In the genomic region with DNA sequence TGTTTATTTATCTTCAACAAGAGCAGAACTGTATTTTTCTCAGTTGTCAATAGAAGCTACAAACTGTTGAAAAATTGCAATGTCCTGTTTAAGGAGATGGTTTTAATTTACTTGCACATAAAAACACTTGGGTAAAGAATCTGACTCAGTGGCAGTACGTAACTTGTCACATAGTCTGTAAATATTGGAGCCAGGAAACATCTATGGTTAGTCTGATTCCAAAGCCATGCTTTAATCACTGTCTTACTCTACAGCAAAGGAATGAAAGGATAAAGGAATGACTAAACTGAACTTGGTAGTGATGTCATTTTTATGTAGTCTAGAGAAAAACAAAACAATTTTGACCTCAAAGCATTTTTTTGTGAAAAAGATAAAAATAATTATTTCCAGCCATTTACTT, we compare ENCODE assay signal across 25 cellular contexts.
A peak's percentile ranks its signal among the peaks of the same experiment; 100 is the strongest.
DNase-seq lines count a peak whose midpoint lies in the region; ATAC-seq and TF ChIP-seq lines count a peak whose summit lies in the region.
"Had no signal": no experiment of that assay in that cellular context is flagged by ENCODE, and none has a peak within 500 bp of the region (broad histone marks: within the 10 kb centered on the region; RNA-seq: fewer than 3 reads in every experiment).

No MANE protein-coding gene starts in this region.

- no peaks in the 10 kb centered on the region for H3K27me3 ChIP-seq in foreskin keratinocyte
- no peaks in the 10 kb centered on the region for H3K27me3 ChIP-seq in right lobe of liver
- H3K27me3 ChIP-seq: uterus had no signal

- DNase-seq in AG08395 (ENCODE audit: low spot score) = peak; percentile 47
- DNase-seq in HFFc6 = peak; percentile 69
- DNase-seq in astrocyte of the spinal cord (ENCODE audit: low read depth, low spot score) = peak; percentile 90
- DNase-seq in foreskin keratinocyte = peak; percentile 26 to 69
- DNase-seq in mesothelial cell of epicardium (ENCODE audit: low spot score in 2 of 2, unreplicated experiment in 2 of 2) = no peak
- DNase-seq in right lobe of liver = no peak
- DNase-seq in SKM-1 treated with dmso at 0.1 percent for 144 hours (lab: John Stamatoyannopoulos, UW; ENCODE audit: unreplicated experiment) = no peak
- DNase-seq: activated CD4-positive, alpha-beta T cell treated with anti-CD3 and anti-CD28 coated beads, Interleukin-2, amount 10 ng/mL, durations not matched to agents 7 days and 5 days; activated CD8-positive, alpha-beta memory T cell treated with anti-CD3 and anti-CD28 coated beads, Interleukin-2, amount 50 U/mL, for 48 hours; activated gamma-delta T cell; aorta; CD4-positive, alpha-beta memory T cell; DMS153; head of caudate nucleus; NCI-H1092; NCI-H2081 treated with DMSO at 0.1 percent for 48 hours; NCI-H510A treated with DMSO at 0.1 percent for 48 hours; Right ventricle myocardium superior; stimulated activated CD4-positive, alpha-beta T cell treated with anti-CD3 and anti-CD28 coated beads, Interleukin-12 subunit alpha, Interleukin-12 subunit beta, amount 100 ng/mL, for 4 hours; T-helper 1 cell; uterus had no signal

- 26% methylated on average over 1 of the region's 1 CpG for WGBS in right lobe of liver (ENCODE audit: insufficient coverage, low coverage, low lambda C conversion rate, missing lambda C conversion rate)

- H3K36me3 Mint-ChIP-seq in HFFc6 (ENCODE audit: low read depth) (no peaks in the 10 kb centered on the region), mesothelial cell of epicardium (no peaks in the 10 kb centered on the region)
- H3K36me3 Mint-ChIP-seq: CD4-positive, alpha-beta memory T cell had no signal

- H3K9me3 ChIP-seq in right lobe of liver = no peaks in the 10 kb centered on the region
- H3K9me3 ChIP-seq: A549, uterus had no signal

- TF ChIP-seq POLR2A in right lobe of liver (IDR thresholded peaks at IDR 0.05) = no peak

- TF ChIP-seq CTCF in HFFc6 (IDR thresholded peaks at IDR 0.05) (no peak), astrocyte of the spinal cord (IDR thresholded peaks at IDR 0.05; ENCODE audit: low read depth, low read length) (no peak), foreskin keratinocyte (conservative IDR thresholded peaks at IDR 0.05) (no peak), mesothelial cell of epicardium (IDR thresholded peaks at IDR 0.05; ENCODE audit: unreplicated experiment) (no peak), right lobe of liver (IDR thresholded peaks at IDR 0.05) (no peak)

- H3K27me3 Mint-ChIP-seq in HFFc6 (ENCODE audit: insufficient read depth) (peaks cover 1% of the 10 kb centered on the region; the same call in 1 of the 2 replicates), mesothelial cell of epicardium (ENCODE audit: low read depth) (no peaks in the 10 kb centered on the region)
- H3K27me3 Mint-ChIP-seq: activated CD4-positive, alpha-beta T cell treated with anti-CD3 and anti-CD28 coated beads, Interleukin-2, amount 10 ng/mL, durations not matched to agents 7 days and 5 days; CD4-positive, alpha-beta memory T cell had no signal

- peak; percentile 32 for ATAC-seq in foreskin keratinocyte
- no peak for ATAC-seq in GM21526 (IDR thresholded peaks at IDR 0.05; ENCODE audit: low FRiP score, unreplicated experiment)
- no peak for ATAC-seq in right lobe of liver
- ATAC-seq: A549 had no signal

- H3K27ac ChIP-seq in foreskin keratinocyte (no peak overlapping the region), right lobe of liver (no peak overlapping the region)
- H3K27ac ChIP-seq: A549, coronary artery, KMS-11, uterus had no signal

- H3K4me3 ChIP-seq in astrocyte of the spinal cord (ENCODE audit: low read depth, low read length) (no peak overlapping the region), right lobe of liver (no peak overlapping the region)
- H3K4me3 ChIP-seq: A549, coronary artery, uterus had no signal

- in situ Hi-C loops in astrocyte of the spinal cord (cut with HindIII; ENCODE audit: low sequenced_read_pairs) = no loop called here

- no peaks in the 10 kb centered on the region for H3K36me3 ChIP-seq in right lobe of liver
- H3K36me3 ChIP-seq: uterus had no signal

- H3K27ac Mint-ChIP-seq in HFFc6 (peak overlapping the region; percentile 33; the same call in 1 of the 2 replicates), mesothelial cell of epicardium (no peak overlapping the region)
- H3K27ac Mint-ChIP-seq: activated CD4-positive, alpha-beta T cell treated with anti-CD3 and anti-CD28 coated beads, Interleukin-2, amount 10 ng/mL, durations not matched to agents 7 days and 5 days; CD4-positive, alpha-beta memory T cell had no signal

- no peak overlapping the region for H3K4me3 Mint-ChIP-seq in HFFc6
- no peak overlapping the region for H3K4me3 Mint-ChIP-seq in mesothelial cell of epicardium
- H3K4me3 Mint-ChIP-seq: activated CD4-positive, alpha-beta T cell treated with anti-CD3 and anti-CD28 coated beads, Interleukin-2, amount 10 ng/mL, durations not matched to agents 7 days and 5 days; CD4-positive, alpha-beta memory T cell had no signal

- H3K9me3 Mint-ChIP-seq in HFFc6 = peaks cover 16% of the 10 kb centered on the region
- H3K9me3 Mint-ChIP-seq in mesothelial cell of epicardium = peaks cover 35% of the 10 kb centered on the region

- no peaks in the 10 kb centered on the region for H3K4me1 ChIP-seq in foreskin keratinocyte
- no peaks in the 10 kb centered on the region for H3K4me1 ChIP-seq in right lobe of liver
- H3K4me1 ChIP-seq: A549, uterus had no signal

- H3K4me1 Mint-ChIP-seq in HFFc6 (ENCODE audit: low read depth) = peaks cover 13% of the 10 kb centered on the region
- H3K4me1 Mint-ChIP-seq in mesothelial cell of epicardium = no peaks in the 10 kb centered on the region
- H3K4me1 Mint-ChIP-seq: activated CD4-positive, alpha-beta T cell treated with anti-CD3 and anti-CD28 coated beads, Interleukin-2, amount 10 ng/mL, durations not matched to agents 7 days and 5 days; CD4-positive, alpha-beta memory T cell had no signal

- intact Hi-C loops in right lobe of liver (cut with DNase I) = no loop called here

Comparison
In these comparisons a context has a peak if more than half of its experiments do, and no peak if none do; other contexts are left out.
1. DNase-seq: peak in AG08395 (single experiment), HFFc6 (single experiment), astrocyte of the spinal cord (single experiment) and foreskin keratinocyte (2 of 2); none in mesothelial cell of epicardium (0 of 2), right lobe of liver (0 of 3) and SKM-1 treated with dmso at 0.1 percent for 144 hours (single experiment).